In the genomic region with DNA sequence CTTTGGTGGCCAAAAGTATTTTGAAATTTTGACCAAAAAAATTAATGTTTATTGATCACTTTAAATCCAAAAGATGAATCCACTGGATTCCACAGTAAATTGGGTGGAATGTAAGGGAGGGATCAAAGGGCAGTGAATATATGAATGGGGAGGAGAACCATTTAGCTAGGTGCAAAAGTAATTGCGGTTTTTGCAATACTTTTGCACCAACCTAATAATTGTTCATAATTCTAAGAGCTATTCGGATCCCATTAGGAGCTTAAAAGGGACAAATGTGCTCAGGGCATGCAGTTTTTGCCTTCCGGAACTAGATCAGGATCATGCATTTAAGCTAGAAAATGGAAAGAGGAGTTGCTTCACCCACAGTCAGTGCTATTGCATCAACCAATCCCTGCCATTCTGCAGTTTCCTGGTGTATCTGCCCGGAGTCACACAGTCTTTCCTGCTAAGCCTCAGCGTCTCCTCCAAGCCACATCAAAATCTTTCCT, we compare ENCODE assay signal across 1 cellular context.
TF ChIP-seq lines count a peak whose summit lies in the region.

A gene (plus strand): TSS at position 438 of the 488 bp plus-strand sequence. CDS start 4,396 bp downstream, outside the sequence.

TF ChIP-seq in H1, 55 proteins besides CTCF, POLR2A, EP300 and RAD21:
- TF ChIP-seq CHD1 (IDR thresholded peaks at IDR 0.05; ENCODE audit: low read depth, low read length) (no peak), ASH2L (IDR thresholded peaks at IDR 0.05; ENCODE audit: low read length) (no peak), SP1 (IDR thresholded peaks at IDR 0.05; ENCODE audit: low read depth, low read length) (no peak), CBX8 (IDR thresholded peaks at IDR 0.05; ENCODE audit: borderline replicate concordance, low read depth, low read length) (no peak), CTBP2 (IDR thresholded peaks at IDR 0.05; ENCODE audit: borderline replicate concordance, insufficient read depth, insufficient read length, low read length) (no peak), SIX5 (IDR thresholded peaks at IDR 0.05; ENCODE audit: low read depth, low read length) (no peak), ZNF274 (IDR thresholded peaks at IDR 0.05; ENCODE audit: borderline replicate concordance, extremely low read depth, low read length) (no peak), TCF12 (IDR thresholded peaks at IDR 0.05; ENCODE audit: low read depth, low read length) (no peak), GABPA (IDR thresholded peaks at IDR 0.05; ENCODE audit: borderline replicate concordance, insufficient read depth, low read length) (no peak), TAF1 (IDR thresholded peaks at IDR 0.05; ENCODE audit: low read depth, low read length) (no peak), SRF (IDR thresholded peaks at IDR 0.05; ENCODE audit: low read depth, low read length) (no peak), CEBPB (IDR thresholded peaks at IDR 0.05; ENCODE audit: low read depth, low read length) (no peak), HDAC2 (IDR thresholded peaks at IDR 0.05; ENCODE audit: borderline replicate concordance in 1 of 2, low read depth in 2 of 2, low read length in 2 of 2) (no peak), POU5F1 (IDR thresholded peaks at IDR 0.05; ENCODE audit: low read depth, low read length) (no peak), TBP (IDR thresholded peaks at IDR 0.05; ENCODE audit: low read depth, low read length) (no peak), JUND (IDR thresholded peaks at IDR 0.05; ENCODE audit: low read length) (no peak), EGR1 (IDR thresholded peaks at IDR 0.05; ENCODE audit: borderline replicate concordance, low read depth, low read length) (no peak), SIN3A (conservative IDR thresholded peaks at IDR 0.05 in 1 of 2, IDR thresholded peaks at IDR 0.05 in 1 of 2; ENCODE audit: low read depth in 1 of 2, low read length in 2 of 2) (no peak), BRCA1 (IDR thresholded peaks at IDR 0.05; ENCODE audit: low read depth, low read length) (no peak)
- TF ChIP-seq, protein P1, sequence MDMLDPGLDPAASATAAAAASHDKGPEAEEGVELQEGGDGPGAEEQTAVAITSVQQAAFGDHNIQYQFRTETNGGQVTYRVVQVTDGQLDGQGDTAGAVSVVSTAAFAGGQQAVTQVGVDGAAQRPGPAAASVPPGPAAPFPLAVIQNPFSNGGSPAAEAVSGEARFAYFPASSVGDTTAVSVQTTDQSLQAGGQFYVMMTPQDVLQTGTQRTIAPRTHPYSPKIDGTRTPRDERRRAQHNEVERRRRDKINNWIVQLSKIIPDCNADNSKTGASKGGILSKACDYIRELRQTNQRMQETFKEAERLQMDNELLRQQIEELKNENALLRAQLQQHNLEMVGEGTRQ (IDR thresholded peaks at IDR 0.05; ENCODE audit: low read length), result no peak
TF ChIP-seq in H1: peak in this region for 0.
